In genomic region chr18:23735021-23735464, GRCh38 we compare ENCODE assay signal across 1 cellular context.
TF ChIP-seq lines count a peak whose summit lies in the region.

No MANE protein-coding gene starts in this region.

TF ChIP-seq in GM12878, 131 proteins besides CTCF, POLR2A, EP300 and RAD21 (continued from another document):
- TF ChIP-seq E4F1 (IDR thresholded peaks at IDR 0.05; ENCODE audit: borderline replicate concordance, partially characterized antibody): no peak
- peak; percentile 19; the same call in 1 of the 2 replicates for TF ChIP-seq RUNX3 (IDR thresholded peaks at IDR 0.05; ENCODE audit: low read length)
- no peak for TF ChIP-seq HSF1 (IDR thresholded peaks at IDR 0.05; ENCODE audit: low read depth, low read length)
- TF ChIP-seq PKNOX1 (IDR thresholded peaks at IDR 0.05): no peak
- TF ChIP-seq MTA2 (IDR thresholded peaks at IDR 0.05; ENCODE audit: low read depth): peak; percentile 33; the same call in 1 of the 2 replicates
- peak; percentile 43; the same call in 1 of the 2 replicates for TF ChIP-seq JUNB (IDR thresholded peaks at IDR 0.05)
- peak; percentile 56 for TF ChIP-seq RAD51 (IDR thresholded peaks at IDR 0.05)
- 0 out of 2 replicates have a peak, but pooled peaks have one; percentile 55 for TF ChIP-seq RELB (IDR thresholded peaks at IDR 0.05; ENCODE audit: low read depth)
- peak in 1 of 2 experiments; percentile 22; a peak in 1 of 4 replicates for TF ChIP-seq IKZF2 (IDR thresholded peaks at IDR 0.05)
- no peak for TF ChIP-seq PRDM15 (CRISPR knock-in tag; IDR thresholded peaks at IDR 0.05)
- TF ChIP-seq ZNF687 (IDR thresholded peaks at IDR 0.05): peak; percentile 34; the same call in 1 of the 2 replicates
- TF ChIP-seq BHLHE40 (IDR thresholded peaks at IDR 0.05; ENCODE audit: borderline replicate concordance in 1 of 2, low read depth in 2 of 2, low read length in 1 of 2): peak; percentile 63 to 64; a peak in 2 of 4 replicates
